ENCODE assay signal across 20 cellular contexts in the genomic region with DNA sequence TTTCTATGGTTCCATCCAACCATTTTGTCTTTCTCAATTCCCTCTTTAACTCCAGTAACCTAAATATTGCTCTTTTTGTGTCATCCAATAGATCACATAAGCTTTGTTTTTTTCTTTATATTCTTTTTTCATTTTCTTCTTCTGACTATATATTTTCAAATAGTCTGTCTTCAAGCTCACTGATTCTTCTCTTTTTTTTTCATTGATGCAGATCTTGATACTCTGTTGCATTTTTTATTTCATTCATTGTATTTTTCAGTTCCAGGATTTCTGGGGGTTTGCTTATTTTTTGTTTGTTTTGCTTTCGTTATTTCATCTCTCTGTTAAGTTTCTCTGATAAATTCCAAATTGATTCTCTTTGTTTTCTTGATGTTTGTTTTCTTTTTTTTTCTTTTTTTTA. TPM values are rescaled to one million over a fixed set of nuclear protein-coding genes. Genes with fewer than 3 reads are reported as not detected.
DNase-seq lines count a peak whose midpoint lies in the region; ATAC-seq, FAIRE-seq and TF ChIP-seq lines count a peak whose summit lies in the region.
"Had no signal": no experiment of that assay in that cellular context is flagged by ENCODE, and none has a peak within 500 bp of the region (broad histone marks: within the 10 kb centered on the region; RNA-seq: fewer than 3 reads in every experiment).

No MANE protein-coding gene starts in this region.

- H3K4me3 ChIP-seq in HEK293 (ENCODE audit: low read depth, low read length): no peak overlapping the region
- H3K4me3 ChIP-seq in pancreas: no peak overlapping the region
- H3K4me3 ChIP-seq in breast epithelium: no peak overlapping the region
- H3K4me3 ChIP-seq: GM23248, HAP-1 had no signal

- ATAC-seq in pancreas (no peak), HG03175 (IDR thresholded peaks at IDR 0.05; ENCODE audit: unreplicated experiment) (no peak)

- H3K9me3 ChIP-seq in HEK293 (ENCODE audit: control insufficient read depth, insufficient read depth, low read depth, low read length): no peaks in the 10 kb centered on the region
- H3K9me3 ChIP-seq in pancreas: no peaks in the 10 kb centered on the region
- H3K9me3 ChIP-seq in breast epithelium: peaks cover 0 to 11% of the 10 kb centered on the region in 2 donors
- H3K9me3 ChIP-seq: BE2C, HAP-1 had no signal

- TF ChIP-seq CTCF in HEK293 (tag by site-specific recombination; IDR thresholded peaks at IDR 0.05) (no peak), pancreas (IDR thresholded peaks at IDR 0.05) (no peak), breast epithelium (IDR thresholded peaks at IDR 0.05) (no peak)

- H3K27ac ChIP-seq in HEK293 (ENCODE audit: extremely low read depth, low read depth, low read length) (no peak overlapping the region), pancreas (no peak overlapping the region), breast epithelium (no peak overlapping the region)
- H3K27ac ChIP-seq: GM23248 had no signal

- H3K36me3 ChIP-seq in HEK293 (ENCODE audit: control insufficient read depth in 2 of 2, insufficient read depth in 1 of 2, low read length in 2 of 2) (no peaks in the 10 kb centered on the region), pancreas (no peaks in the 10 kb centered on the region), breast epithelium (no peaks in the 10 kb centered on the region)
- H3K36me3 ChIP-seq: BE2C, HAP-1 had no signal

- H3K4me1 ChIP-seq in HEK293 (ENCODE audit: control insufficient read depth, insufficient read depth, low read length) (no peaks in the 10 kb centered on the region), pancreas (peaks cover 0 to 10% (median 7%) of the 10 kb centered on the region in 3 donors), breast epithelium (no peaks in the 10 kb centered on the region)
- H3K4me1 ChIP-seq: BE2C, HAP-1 had no signal

- peak; percentile 37 for FAIRE-seq in pancreas (lab: Jason Lieb, UNC)
- FAIRE-seq: A204.1, GM12891, GM19239 had no signal

- H3K27me3 ChIP-seq in pancreas: no peaks in the 10 kb centered on the region
- H3K27me3 ChIP-seq in breast epithelium: no peaks in the 10 kb centered on the region
- H3K27me3 ChIP-seq: BE2C had no signal

- POLR2A ChIA-PET in HEK293 (lab: Yijun Ruan, JAX): no interaction called here

- no peak for TF ChIP-seq POLR2A in breast epithelium (IDR thresholded peaks at IDR 0.05)

- 66 to 90% methylated on average over 1 of the region's 1 CpG for WGBS in pancreas, 2 donors

- intact Hi-C loops in pancreas (cut with DNase I) (no loop called here), breast epithelium (cut with DNase I; ENCODE audit: low total_unique reads) (no loop called here)

- DNase-seq in HT-29 (ENCODE audit: low spot score) (peak; percentile 7), OCI-M1 (lab: John Stamatoyannopoulos, UW) (peak; percentile 19), pancreas (no peak), DMS114 treated with DMSO at 0.1 percent for 48 hours (lab: John Stamatoyannopoulos, UW; ENCODE audit: unreplicated experiment) (no peak), breast epithelium (ENCODE audit: low spot score in 2 of 2) (no peak)
- DNase-seq: ACHN; BE2C; C1 segment of cervical spinal cord; CD4-positive, CD25-positive, alpha-beta regulatory T cell; CD8-positive, alpha-beta memory T cell; COR-L47; DMS79 treated with DMSO at 0.1 percent for 48 hours; GM23248; Karpas-422 had no signal

- CTCF ChIA-PET in HEK293 (lab: Yijun Ruan, JAX): interaction anchor here (0.6 kb wide), 1 partner anchor 17 kb away, joined by 3 read pairs; no protein-coding TSS in a partner anchor

TF ChIP-seq in HEK293, 187 proteins besides CTCF, POLR2A, EP300 and RAD21:
- TF ChIP-seq, protein P1, sequence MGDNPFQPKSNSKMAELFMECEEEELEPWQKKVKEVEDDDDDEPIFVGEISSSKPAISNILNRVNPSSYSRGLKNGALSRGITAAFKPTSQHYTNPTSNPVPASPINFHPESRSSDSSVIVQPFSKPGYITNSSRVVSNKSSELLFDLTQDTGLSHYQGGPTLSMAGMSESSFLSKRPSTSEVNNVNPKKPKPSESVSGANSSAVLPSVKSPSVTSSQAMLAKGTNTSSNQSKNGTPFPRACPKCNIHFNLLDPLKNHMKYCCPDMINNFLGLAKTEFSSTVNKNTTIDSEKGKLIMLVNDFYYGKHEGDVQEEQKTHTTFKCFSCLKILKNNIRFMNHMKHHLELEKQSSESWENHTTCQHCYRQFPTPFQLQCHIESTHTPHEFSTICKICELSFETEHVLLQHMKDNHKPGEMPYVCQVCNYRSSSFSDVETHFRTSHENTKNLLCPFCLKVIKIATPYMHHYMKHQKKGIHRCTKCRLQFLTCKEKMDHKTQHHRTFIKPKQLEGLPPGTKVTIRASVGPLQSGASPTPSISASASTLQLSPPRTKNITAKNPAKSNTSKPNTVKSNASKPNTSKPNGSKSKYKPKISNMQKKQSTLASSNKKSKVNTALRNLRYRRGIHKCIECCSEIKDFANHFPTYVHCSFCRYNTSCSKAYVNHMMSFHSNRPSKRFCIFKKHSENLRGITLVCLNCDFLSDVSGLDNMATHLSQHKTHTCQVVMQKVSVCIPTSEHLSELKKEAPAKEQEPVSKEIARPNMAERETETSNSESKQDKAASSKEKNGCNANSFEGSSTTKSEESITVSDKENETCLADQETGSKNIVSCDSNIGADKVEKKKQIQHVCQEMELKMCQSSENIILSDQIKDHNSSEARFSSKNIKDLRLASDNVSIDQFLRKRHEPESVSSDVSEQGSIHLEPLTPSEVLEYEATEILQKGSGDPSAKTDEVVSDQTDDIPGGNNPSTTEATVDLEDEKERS (tag by site-specific recombination; IDR thresholded peaks at IDR 0.05): 0 out of 2 replicates have a peak, but pooled peaks have one; percentile 54
- peak; percentile 80 for TF ChIP-seq SETDB1 (IDR thresholded peaks at IDR 0.05; ENCODE audit: insufficient read length, low read length)
- TF ChIP-seq KLF8 (tag by site-specific recombination; IDR thresholded peaks at IDR 0.05): no peak
- TF ChIP-seq, protein P2, sequence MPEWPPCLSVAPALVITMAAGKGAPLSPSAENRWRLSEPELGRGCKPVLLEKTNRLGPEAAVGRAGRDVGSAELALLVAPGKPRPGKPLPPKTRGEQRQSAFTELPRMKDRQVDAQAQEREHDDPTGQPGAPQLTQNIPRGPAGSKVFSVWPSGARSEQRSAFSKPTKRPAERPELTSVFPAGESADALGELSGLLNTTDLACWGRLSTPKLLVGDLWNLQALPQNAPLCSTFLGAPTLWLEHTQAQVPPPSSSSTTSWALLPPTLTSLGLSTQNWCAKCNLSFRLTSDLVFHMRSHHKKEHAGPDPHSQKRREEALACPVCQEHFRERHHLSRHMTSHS (tag by site-specific recombination; IDR thresholded peaks at IDR 0.05): no peak
- no peak for TF ChIP-seq GLIS1 (tag by site-specific recombination; IDR thresholded peaks at IDR 0.05)
- no peak for TF ChIP-seq PRDM10 (tag by site-specific recombination; IDR thresholded peaks at IDR 0.05)

RNA-seq across cellular contexts. Expression of gene CLDN1, which starts 36.2 kb away (rescaled TPM):
- 11.4 and 14.2 TPM in 2 replicates for total RNA-seq in HT-29 (2014; rRNA removed; shearing (Covaris generic))
- total RNA-seq in pancreas (100 to 1,000 TPM in 1 of 6 donors, 10 to 100 TPM in 5; 20.6 to 107 (median 28.3) TPM), breast epithelium (10 to 100 TPM in 1 of 3 donors, 1 to 10 TPM in 1, under 1 TPM in 1; 0.80 to 51.8 (median 2.9) TPM)
- 10 to 100 TPM; 26.7 to 36.2 TPM for polyA plus RNA-seq in pancreas
- polyA plus RNA-seq: CD8-positive, alpha-beta memory T cell had no signal

Comparison
In these comparisons a context has a peak if more than half of its experiments do, and no peak if none do; other contexts are left out.
1. DNase-seq: peak in HT-29 (single experiment) and OCI-M1 (single experiment); none in pancreas (0 of 6), DMS114 treated with DMSO at 0.1 percent for 48 hours (single experiment) and breast epithelium (0 of 2).